In the genomic region with DNA sequence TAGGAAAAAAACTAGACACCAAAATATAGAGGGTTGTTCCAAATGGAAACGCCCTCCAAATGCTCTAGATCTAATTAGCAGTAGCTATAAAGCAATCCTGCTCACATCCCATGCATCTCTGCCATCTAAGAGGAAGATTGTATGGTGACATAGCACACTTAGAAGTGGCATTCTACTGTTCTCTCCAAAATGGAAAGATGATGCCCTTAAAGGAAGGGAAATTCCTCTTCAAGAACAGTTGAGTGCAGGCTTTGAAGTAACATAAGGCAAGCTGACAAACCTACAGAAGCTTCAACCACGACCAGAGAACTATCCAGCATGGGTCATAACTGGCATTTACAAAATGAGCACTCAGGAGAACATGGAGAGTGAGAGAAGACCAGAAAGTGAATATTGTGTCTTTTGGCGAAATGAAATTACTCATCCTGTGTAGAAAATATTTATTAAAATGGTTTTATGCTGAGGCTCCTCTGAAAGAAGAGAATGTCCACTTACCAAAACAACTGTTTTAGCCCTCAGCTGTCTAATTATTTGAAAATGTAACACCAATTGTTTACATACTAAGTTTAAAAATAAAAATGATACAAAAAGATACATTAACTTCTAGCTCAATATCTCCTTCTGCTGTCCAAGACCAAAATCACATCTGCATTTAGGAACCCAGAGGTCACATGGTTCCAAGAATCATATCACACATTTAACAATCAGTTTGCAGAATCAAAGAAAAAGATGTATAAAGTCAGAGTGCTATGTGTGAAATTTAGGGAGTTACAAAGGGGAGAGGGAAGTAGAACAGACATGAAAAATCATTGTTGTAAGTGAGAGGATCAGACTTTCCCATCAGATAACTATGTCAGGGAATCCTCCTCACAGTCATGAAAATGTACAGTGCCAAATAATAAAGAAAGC, we compare ENCODE assay signal across 10 cellular contexts.
DNase-seq lines count a peak whose midpoint lies in the region; ATAC-seq and TF ChIP-seq lines count a peak whose summit lies in the region.
"Had no signal": no experiment of that assay in that cellular context is flagged by ENCODE, and none has a peak within 500 bp of the region (broad histone marks: within the 10 kb centered on the region; RNA-seq: fewer than 3 reads in every experiment).

No MANE protein-coding gene starts in this region.

- no peaks in the 10 kb centered on the region for H3K36me3 ChIP-seq in RWPE2 (ENCODE audit: low read depth)

- no peaks in the 10 kb centered on the region for H3K9me3 ChIP-seq in RWPE2 (ENCODE audit: severe bottlenecking)

- no peak overlapping the region for H3K4me3 ChIP-seq in RWPE2 (ENCODE audit: severe bottlenecking)

- ATAC-seq in RWPE2 (ENCODE audit: low read depth) (peak; percentile 31; the same call in 1 of the 3 replicates), sciatic nerve (peak; percentile 67), HG03095 (IDR thresholded peaks at IDR 0.05; ENCODE audit: unreplicated experiment) (no peak)
- ATAC-seq: activated CD8-positive, alpha-beta T cell treated with anti-CD3 and anti-CD28 coated beads for 36 hours had no signal

- DNase-seq in EH (ENCODE audit: low read depth) = peak; percentile 51
- no peak for DNase-seq in RWPE2 (ENCODE audit: low spot score)
- DNase-seq in fibroblast of the conjunctiva (ENCODE audit: low read depth) = peak; percentile 67
- no peak for DNase-seq in sciatic nerve (ENCODE audit: low spot score)
- DNase-seq in NCI-H82 treated with DMSO at 0.1 percent for 48 hours (lab: John Stamatoyannopoulos, UW; ENCODE audit: unreplicated experiment) = no peak
- no peak for DNase-seq in iPS-NIHi7 (ENCODE audit: extremely low spot score)
- no peak for DNase-seq in NCI-H510A treated with DMSO at 0.1 percent for 48 hours (lab: John Stamatoyannopoulos, UW)
- DNase-seq: activated CD8-positive, alpha-beta T cell treated with anti-CD3 and anti-CD28 coated beads for 36 hours; endodermal cell had no signal

- no peaks in the 10 kb centered on the region for H3K4me1 ChIP-seq in RWPE2 (ENCODE audit: insufficient read depth, poor library complexity, severe bottlenecking)

- no peaks in the 10 kb centered on the region for H3K27me3 ChIP-seq in RWPE2 (ENCODE audit: insufficient read depth, poor library complexity, severe bottlenecking)

- intact Hi-C loops in sciatic nerve (cut with DNase I) = no loop called here

- peak; percentile 86 for TF ChIP-seq CTCF in RWPE2 (IDR thresholded peaks at IDR 0.05; ENCODE audit: poor library complexity, severe bottlenecking)

- H3K27ac ChIP-seq in RWPE2 (ENCODE audit: poor library complexity, severe bottlenecking) = no peak overlapping the region

Comparison
In these comparisons a context has a peak if more than half of its experiments do, and no peak if none do; other contexts are left out.
1. DNase-seq: peak in EH (single experiment) and fibroblast of the conjunctiva (single experiment); none in RWPE2 (single experiment), sciatic nerve (single experiment), NCI-H82 treated with DMSO at 0.1 percent for 48 hours (single experiment), iPS-NIHi7 (single experiment) and NCI-H510A treated with DMSO at 0.1 percent for 48 hours (single experiment).